12 cellular contexts compared by ENCODE assay signal in genomic region chr14:99619873-99620834, GRCh38. TPM values are rescaled to one million over a fixed set of nuclear protein-coding genes. Genes with fewer than 3 reads are reported as not detected.
DNase-seq lines count a peak whose midpoint lies in the region; ATAC-seq and TF ChIP-seq lines count a peak whose summit lies in the region.
"Had no signal": no experiment of that assay in that cellular context is flagged by ENCODE, and none has a peak within 500 bp of the region (broad histone marks: within the 10 kb centered on the region; RNA-seq: fewer than 3 reads in every experiment).

No MANE protein-coding gene starts in this region.

- H3K9me3 ChIP-seq in heart right ventricle: no peaks in the 10 kb centered on the region
- H3K9me3 ChIP-seq in gastrocnemius medialis: no peaks in the 10 kb centered on the region

- H3K27ac Mint-ChIP-seq in activated CD4-positive, alpha-beta T cell treated with anti-CD3 and anti-CD28 coated beads for 36 hours: no peak overlapping the region
- H3K27ac Mint-ChIP-seq in activated CD4-positive, alpha-beta T cell treated with anti-CD3 and anti-CD28 coated beads, Interleukin-2, amount 10 ng/mL, durations not matched to agents 24 days and 14 days: no peak overlapping the region
- H3K27ac Mint-ChIP-seq: activated naive CD4-positive, alpha-beta T cell treated with anti-CD3 and anti-CD28 coated beads, Interleukin-2, amount 50 U/mL, for 24 hours had no signal

- no peaks in the 10 kb centered on the region for H3K36me3 Mint-ChIP-seq in activated CD4-positive, alpha-beta T cell treated with anti-CD3 and anti-CD28 coated beads for 36 hours (ENCODE audit: low read depth)
- H3K36me3 Mint-ChIP-seq in activated CD4-positive, alpha-beta T cell treated with anti-CD3 and anti-CD28 coated beads, Interleukin-2, amount 10 ng/mL, durations not matched to agents 24 days and 14 days (ENCODE audit: low read depth): no peaks in the 10 kb centered on the region
- H3K36me3 Mint-ChIP-seq: activated naive CD4-positive, alpha-beta T cell treated with anti-CD3 and anti-CD28 coated beads, Interleukin-2, amount 50 U/mL, for 24 hours had no signal

- TF ChIP-seq CTCF in heart right ventricle (IDR thresholded peaks at IDR 0.05) (no peak), gastrocnemius medialis (IDR thresholded peaks at IDR 0.05 in 4 of 5, conservative IDR thresholded peaks at IDR 0.05 in 1 of 5) (no peak)

- H3K4me1 ChIP-seq in heart right ventricle (peaks cover 2 to 50% (median 29%) of the 10 kb centered on the region in 9 donors), gastrocnemius medialis (peaks cover under 1 to 6% of the 10 kb centered on the region in 2 donors)

- no peak overlapping the region for H3K4me3 Mint-ChIP-seq in activated CD4-positive, alpha-beta T cell treated with anti-CD3 and anti-CD28 coated beads for 36 hours
- H3K4me3 Mint-ChIP-seq in activated CD4-positive, alpha-beta T cell treated with anti-CD3 and anti-CD28 coated beads, Interleukin-2, amount 10 ng/mL, durations not matched to agents 24 days and 14 days: no peak overlapping the region
- H3K4me3 Mint-ChIP-seq: activated naive CD4-positive, alpha-beta T cell treated with anti-CD3 and anti-CD28 coated beads, Interleukin-2, amount 50 U/mL, for 24 hours had no signal

- CTCF ChIA-PET in activated CD4-positive, alpha-beta T cell treated with anti-CD3 and anti-CD28 coated beads for 36 hours (lab: Charles Lee): interaction anchor here (0.7 kb wide), 1 partner anchor 13 kb away, joined by 3 read pairs; no protein-coding TSS in a partner anchor

- peaks cover 37% of the 10 kb centered on the region for H3K27me3 Mint-ChIP-seq in activated CD4-positive, alpha-beta T cell treated with anti-CD3 and anti-CD28 coated beads for 36 hours
- H3K27me3 Mint-ChIP-seq in activated CD4-positive, alpha-beta T cell treated with anti-CD3 and anti-CD28 coated beads, Interleukin-2, amount 10 ng/mL, durations not matched to agents 24 days and 14 days: peaks cover 21% of the 10 kb centered on the region

- POLR2A ChIA-PET in activated CD4-positive, alpha-beta T cell treated with anti-CD3 and anti-CD28 coated beads for 36 hours (lab: Charles Lee): interaction anchor here (0.8 kb wide), 1 partner anchor 11 kb away, joined by 3 read pairs; no protein-coding TSS in a partner anchor

- peak overlapping the region in 9 of 10 donors; percentile 31 to 83 (median 68) for H3K27ac ChIP-seq in heart right ventricle
- H3K27ac ChIP-seq in gastrocnemius medialis: peak overlapping the region in 3 of 4 donors; percentile 13 to 46 (median 41)

- no peak overlapping the region for H3K4me3 ChIP-seq in heart right ventricle
- no peak overlapping the region for H3K4me3 ChIP-seq in gastrocnemius medialis

- 50 to 62% methylated on average over 13 of the region's 13 CpGs for WGBS in heart right ventricle, 2 donors

- no peaks in the 10 kb centered on the region for H3K36me3 ChIP-seq in heart right ventricle
- no peaks in the 10 kb centered on the region for H3K36me3 ChIP-seq in gastrocnemius medialis

- H3K9me3 Mint-ChIP-seq in activated CD4-positive, alpha-beta T cell treated with anti-CD3 and anti-CD28 coated beads for 36 hours (ENCODE audit: low read depth): no peaks in the 10 kb centered on the region
- no peaks in the 10 kb centered on the region for H3K9me3 Mint-ChIP-seq in activated CD4-positive, alpha-beta T cell treated with anti-CD3 and anti-CD28 coated beads, Interleukin-2, amount 10 ng/mL, durations not matched to agents 24 days and 14 days
- H3K9me3 Mint-ChIP-seq: activated naive CD4-positive, alpha-beta T cell treated with anti-CD3 and anti-CD28 coated beads, Interleukin-2, amount 50 U/mL, for 24 hours had no signal

- no peaks in the 10 kb centered on the region for H3K4me1 Mint-ChIP-seq in activated CD4-positive, alpha-beta T cell treated with anti-CD3 and anti-CD28 coated beads for 36 hours
- H3K4me1 Mint-ChIP-seq in activated CD4-positive, alpha-beta T cell treated with anti-CD3 and anti-CD28 coated beads, Interleukin-2, amount 10 ng/mL, durations not matched to agents 24 days and 14 days: peaks cover 4% of the 10 kb centered on the region
- H3K4me1 Mint-ChIP-seq: activated naive CD4-positive, alpha-beta T cell treated with anti-CD3 and anti-CD28 coated beads, Interleukin-2, amount 50 U/mL, for 24 hours had no signal

- ATAC-seq in activated CD4-positive, alpha-beta T cell treated with anti-CD3 and anti-CD28 coated beads for 36 hours: peak; percentile 58
- ATAC-seq in heart right ventricle: peak; percentile 34 to 74 (median 55)
- peak; percentile 16 to 44 for ATAC-seq in gastrocnemius medialis
- ATAC-seq in GM18502 (IDR thresholded peaks at IDR 0.05; ENCODE audit: poor library complexity, unreplicated experiment): no peak

- H3K27me3 ChIP-seq in heart right ventricle (peaks cover 0 to 8% (median 0%) of the 10 kb centered on the region in 7 donors), gastrocnemius medialis (peaks cover 6 to 8% (median 7%) of the 10 kb centered on the region in 3 donors)

- intact Hi-C loops in activated CD4-positive, alpha-beta T cell treated with anti-CD3 and anti-CD28 coated beads for 36 hours (cut with DNase I, micrococcal nuclease): no loop called here
- intact Hi-C loops in activated CD4-positive, alpha-beta T cell treated with anti-CD3 and anti-CD28 coated beads, Interleukin-2, amount 10 ng/mL, durations not matched to agents 24 days and 14 days (cut with micrococcal nuclease): no loop called here
- intact Hi-C loops in heart right ventricle (cut with DNase I) (no loop called here), gastrocnemius medialis (cut with DNase I; ENCODE audit: low total_unique reads) (no loop called here)

- DNase-seq in activated CD4-positive, alpha-beta T cell treated with anti-CD3 and anti-CD28 coated beads for 36 hours: peak; percentile 39
- DNase-seq in activated CD4-positive, alpha-beta T cell treated with anti-CD3 and anti-CD28 coated beads, Interleukin-2, amount 10 ng/mL, durations not matched to agents 24 days and 14 days: no peak
- DNase-seq in RKO (ENCODE audit: low spot score) (peak; percentile 40), heart right ventricle (peak in 1 of 2 donors; percentile 63), gastrocnemius medialis (no peak), NOMO-1 treated with DMSO at 0.1 percent for 48 hours (lab: John Stamatoyannopoulos, UW; ENCODE audit: unreplicated experiment) (no peak)
- no peak for DNase-seq in central memory CD4-positive, alpha-beta T cell
- DNase-seq: activated CD4-positive, alpha-beta T cell treated with anti-CD3 and anti-CD28 coated beads for 1 hour; MV-4-11; OCI-M1 had no signal

- TF ChIP-seq POLR2A in gastrocnemius medialis (IDR thresholded peaks at IDR 0.05): no peak

- in situ Hi-C loops in gastrocnemius medialis (cut with MboI; ENCODE audit: low sequenced_read_pairs in 4 of 4): loop anchor here in 3 of 4 donors (10.0 kb wide), 2 partner anchors 55 to 95 kb away; no protein-coding TSS in a partner anchor

RNA-seq across cellular contexts. Expression of gene CCDC85C, which starts 16.1 kb away (rescaled TPM):
- 1 to 10 TPM; 6.1 to 6.2 TPM for total RNA-seq in activated CD4-positive, alpha-beta T cell treated with anti-CD3 and anti-CD28 coated beads for 36 hours
- 6.7 TPM in 2 replicates for total RNA-seq in activated CD4-positive, alpha-beta T cell treated with anti-CD3 and anti-CD28 coated beads, Interleukin-2, amount 10 ng/mL, durations not matched to agents 24 days and 14 days
- total RNA-seq in heart right ventricle: 10 to 100 TPM; 28.7 to 50.2 (median 32.1) TPM
- polyA plus RNA-seq in heart right ventricle: 10 to 100 TPM in 1 of 2 donors, 1 to 10 TPM in 1; 9.0 to 23.8 TPM
- 10 to 100 TPM in 3 of 4 donors, 1 to 10 TPM in 1; 7.9 to 32.8 (median 15.4) TPM for total RNA-seq in gastrocnemius medialis

RNA-seq across cellular contexts. Expression of gene HHIPL1, which starts 24.8 kb away (rescaled TPM):
- under 1 TPM in 1 of 2 experiments, not detected in 1; 0.07 TPM for total RNA-seq in activated CD4-positive, alpha-beta T cell treated with anti-CD3 and anti-CD28 coated beads for 36 hours
- total RNA-seq in activated CD4-positive, alpha-beta T cell treated with anti-CD3 and anti-CD28 coated beads, Interleukin-2, amount 10 ng/mL, durations not matched to agents 24 days and 14 days: not detected in 2 replicates
- total RNA-seq in heart right ventricle: 1 to 10 TPM in 6 of 10 donors, under 1 TPM in 4; 0.81 to 2.2 (median 1.4) TPM
- under 1 TPM; 0.55 to 0.59 TPM for polyA plus RNA-seq in heart right ventricle
- under 1 TPM; 0.07 to 0.82 (median 0.14) TPM for total RNA-seq in gastrocnemius medialis

Comparison
In these comparisons a context has a peak if more than half of its experiments do, and no peak if none do; other contexts are left out.
1. DNase-seq: peak in activated CD4-positive, alpha-beta T cell treated with anti-CD3 and anti-CD28 coated beads for 36 hours (single experiment) and RKO (single experiment); none in activated CD4-positive, alpha-beta T cell treated with anti-CD3 and anti-CD28 coated beads, Interleukin-2, amount 10 ng/mL, durations not matched to agents 24 days and 14 days (single experiment), gastrocnemius medialis (0 of 2), central memory CD4-positive, alpha-beta T cell (single experiment) and NOMO-1 treated with DMSO at 0.1 percent for 48 hours (single experiment).